ENCODE assay signal across 29 cellular contexts in genomic region chr2:80365762-80366161, GRCh38.
DNase-seq lines count a peak whose midpoint lies in the region; ATAC-seq and TF ChIP-seq lines count a peak whose summit lies in the region.
"Had no signal": no experiment of that assay in that cellular context is flagged by ENCODE, and none has a peak within 500 bp of the region (broad histone marks: within the 10 kb centered on the region; RNA-seq: fewer than 3 reads in every experiment).

No MANE protein-coding gene starts in this region.

- no peak for TF ChIP-seq EP300 in transverse colon (IDR thresholded peaks at IDR 0.05; ENCODE audit: low read depth)

- no peaks in the 10 kb centered on the region for H3K27me3 ChIP-seq in BLaER1 treated with 17β-estradiol and CSF1 and Interleukin-3, amounts not matched to agents 10 nM and 100 nM
- H3K27me3 ChIP-seq in transverse colon (no peaks in the 10 kb centered on the region), gastrocnemius medialis (no peaks in the 10 kb centered on the region)
- H3K27me3 ChIP-seq: colonic mucosa, sigmoid colon, upper lobe of right lung had no signal

- H3K4me1 ChIP-seq in BLaER1 treated with 17β-estradiol and CSF1 and Interleukin-3, amounts not matched to agents 10 nM and 100 nM = peaks cover 26 to 70% (median 46%) of the 10 kb centered on the region in 10 experiments
- H3K4me1 ChIP-seq in transverse colon (no peaks in the 10 kb centered on the region), gastrocnemius medialis (no peaks in the 10 kb centered on the region)
- H3K4me1 ChIP-seq: colonic mucosa, sigmoid colon, upper lobe of right lung had no signal

- H3K9me3 ChIP-seq in BLaER1 treated with 17β-estradiol and CSF1 and Interleukin-3, amounts not matched to agents 10 nM and 100 nM (replicated peaks in 1 of 11) = peaks cover 0 to 20% (median 3%) of the 10 kb centered on the region in 11 experiments; a peak in 11 of 22 replicates
- no peaks in the 10 kb centered on the region for H3K9me3 ChIP-seq in transverse colon
- H3K9me3 ChIP-seq in gastrocnemius medialis = no peaks in the 10 kb centered on the region
- H3K9me3 ChIP-seq: colonic mucosa, sigmoid colon, upper lobe of right lung had no signal

- H3K4me3 ChIP-seq in BLaER1 treated with 17β-estradiol and CSF1 and Interleukin-3, amounts not matched to agents 10 nM and 100 nM = no peak overlapping the region
- H3K4me3 ChIP-seq in transverse colon (no peak overlapping the region), lower leg skin (ENCODE audit: low read depth, poor library complexity, severe bottlenecking) (no peak overlapping the region), gastrocnemius medialis (no peak overlapping the region)
- H3K4me3 ChIP-seq: colonic mucosa, lung, sigmoid colon, upper lobe of right lung had no signal

- in situ Hi-C loops in transverse colon (cut with MboI; ENCODE audit: low pct_ligation_motif_present in 1 of 4, low pct_unique_long_range_greater_than_20kb in 1 of 4, low sequenced_read_pairs in 3 of 4) = no loop called here
- in situ Hi-C loops in gastrocnemius medialis (cut with MboI; ENCODE audit: low sequenced_read_pairs in 4 of 4) = no loop called here

- intact Hi-C loops in transverse colon (cut with DNase I; ENCODE audit: low total_unique reads) = no loop called here
- intact Hi-C loops in lower leg skin (cut with DNase I; ENCODE audit: low total_unique reads) = no loop called here
- intact Hi-C loops in gastrocnemius medialis (cut with DNase I; ENCODE audit: low total_unique reads) = no loop called here

- no peak for ATAC-seq in GM21526 (IDR thresholded peaks at IDR 0.05; ENCODE audit: low FRiP score, unreplicated experiment)
- ATAC-seq in gastrocnemius medialis = no peak
- ATAC-seq: activated naive CD4-positive, alpha-beta T cell treated with anti-CD3 and anti-CD28 coated beads, Interleukin-2, amount 50 U/mL, for 72 hours; activated T-helper 17 cell treated with anti-CD3 and anti-CD28 coated beads, Interleukin-2, amount 50 U/mL, for 72 hours; HCT116; stimulated activated effector memory CD8-positive, alpha-beta T cell treated with anti-CD3 and anti-CD28 coated beads, Interleukin-12 subunit alpha, Interleukin-12 subunit beta, amount 100 ng/mL, for 72 hours; upper lobe of right lung had no signal

- no peak for TF ChIP-seq CTCF in transverse colon (IDR thresholded peaks at IDR 0.05)
- TF ChIP-seq CTCF in lower leg skin (IDR thresholded peaks at IDR 0.05) = no peak
- TF ChIP-seq CTCF in gastrocnemius medialis (IDR thresholded peaks at IDR 0.05 in 4 of 5, conservative IDR thresholded peaks at IDR 0.05 in 1 of 5) = no peak

- peak overlapping the region; percentile 34 to 93 (median 70); a peak in 21 of 22 replicates for H3K4me2 ChIP-seq in BLaER1 treated with 17β-estradiol and CSF1 and Interleukin-3, amounts not matched to agents 10 nM and 100 nM

- WGBS in transverse colon (ENCODE audit: low coverage in 1 of 2), 2 donors = 42 to 43% methylated on average over 2 to 3 of the region's 3 CpGs
- 39 to 56% methylated on average over 3 of the region's 3 CpGs for WGBS in lower leg skin, 2 donors

- no peak overlapping the region for H3K9ac ChIP-seq in BLaER1 treated with 17β-estradiol and CSF1 and Interleukin-3, amounts not matched to agents 10 nM and 100 nM

- H3K36me3 ChIP-seq in BLaER1 treated with 17β-estradiol and CSF1 and Interleukin-3, amounts not matched to agents 10 nM and 100 nM = no peaks in the 10 kb centered on the region
- H3K36me3 ChIP-seq in transverse colon (no peaks in the 10 kb centered on the region), gastrocnemius medialis (no peaks in the 10 kb centered on the region)
- H3K36me3 ChIP-seq: colonic mucosa, sigmoid colon, upper lobe of right lung had no signal

- peak overlapping the region in 1 of 11 experiments; percentile 69; a peak in 2 of 22 replicates for H3K27ac ChIP-seq in BLaER1 treated with 17β-estradiol and CSF1 and Interleukin-3, amounts not matched to agents 10 nM and 100 nM
- no peak overlapping the region for H3K27ac ChIP-seq in transverse colon
- no peak overlapping the region for H3K27ac ChIP-seq in gastrocnemius medialis
- H3K27ac ChIP-seq: colonic mucosa, epithelial cell of prostate, sigmoid colon, upper lobe of right lung had no signal

- H4K20me1 ChIP-seq in BLaER1 treated with 17β-estradiol and CSF1 and Interleukin-3, amounts not matched to agents 10 nM and 100 nM = no peaks in the 10 kb centered on the region

- DNase-seq in NCI-H1930 (lab: John Stamatoyannopoulos, UW) (peak; percentile 53 to 70), NOMO-1 treated with dmso at 0.1 percent for 144 hours (lab: John Stamatoyannopoulos, UW; ENCODE audit: unreplicated experiment) (peak; percentile 61), islet precursor cell (peak; percentile 83), transverse colon (no peak), lower leg skin (ENCODE audit: low spot score in 2 of 2) (no peak), gastrocnemius medialis (no peak)
- DNase-seq: ACHN; activated CD4-positive, alpha-beta T cell treated with anti-CD3 and anti-CD28 coated beads, Interleukin-2, amount 50 U/mL, for 4 hours; activated CD4-positive, CD25-positive, alpha-beta regulatory T cell; anterior cingulate cortex; colonic mucosa; effector CD8-positive, alpha-beta T cell; GDM1; kidney; NCI-H510A treated with DMSO at 0.1 percent for 48 hours; OCI-M1; posterior cingulate gyrus; sigmoid colon; stimulated activated CD4-positive, alpha-beta T cell treated with anti-CD3 and anti-CD28 coated beads, Interleukin-4, amount 100 ng/mL, for 24 hours; substantia nigra; upper lobe of right lung had no signal

- no peak for TF ChIP-seq POLR2A in transverse colon (IDR thresholded peaks at IDR 0.05)
- no peak for TF ChIP-seq POLR2A in lower leg skin (IDR thresholded peaks at IDR 0.05)
- no peak for TF ChIP-seq POLR2A in gastrocnemius medialis (IDR thresholded peaks at IDR 0.05)

Comparison
In these comparisons a context has a peak if more than half of its experiments do, and no peak if none do; other contexts are left out.
1. DNase-seq: peak in NCI-H1930 (2 of 2), NOMO-1 treated with dmso at 0.1 percent for 144 hours (single experiment) and islet precursor cell (single experiment); none in transverse colon (single experiment), lower leg skin (0 of 2) and gastrocnemius medialis (0 of 2).